ENCODE assay signal across 8 cellular contexts in genomic region chr4:52712172-52712990, GRCh38. TPM values are rescaled to one million over a fixed set of nuclear protein-coding genes. Genes with fewer than 3 reads are reported as not detected.
DNase-seq lines count a peak whose midpoint lies in the region; ATAC-seq, FAIRE-seq and TF ChIP-seq lines count a peak whose summit lies in the region.

No MANE protein-coding gene starts in this region.

- no peak for TF ChIP-seq CTCF in D721Med (IDR thresholded peaks at IDR 0.05; ENCODE audit: insufficient read depth, missing control alignments)

- peak; percentile 94 for DNase-seq in GM18507 (ENCODE audit: extremely low spot score, insufficient read length, low read depth)
- DNase-seq in NCI-H187 treated with DMSO at 0.1 percent for 48 hours (lab: John Stamatoyannopoulos, UW), result peak; percentile 88
- peak; percentile 95 for DNase-seq in T-helper 9 cell
- peak; percentile 99 for DNase-seq in astrocyte of the hippocampus (ENCODE audit: low read depth, low spot score)
- peak; percentile 97 for DNase-seq in hepatic stellate cell (ENCODE audit: low spot score)
- peak; percentile 85 for DNase-seq in renal cortical epithelial cell (ENCODE audit: low read depth)
- no peak for DNase-seq in D721Med (ENCODE audit: insufficient read length, low spot score)

- peak; percentile 97 for FAIRE-seq in GM18507 (lab: Jason Lieb, UNC)
- FAIRE-seq in D721Med (lab: Jason Lieb, UNC), result no peak

- peak; percentile 95 for ATAC-seq in HG02970 (IDR thresholded peaks at IDR 0.05; ENCODE audit: low FRiP score, unreplicated experiment)

RNA-seq across cellular contexts. Expression of gene ERVMER34-1, which starts 38.8 kb away (rescaled TPM):
- 5.4 and 8.7 TPM in 2 replicates for total RNA-seq in renal cortical epithelial cell

RNA-seq across cellular contexts. Expression of gene USP46, which starts 53.3 kb away (rescaled TPM):
- 21.9 and 44.6 TPM in 2 replicates for total RNA-seq in renal cortical epithelial cell
